In the genomic region with DNA sequence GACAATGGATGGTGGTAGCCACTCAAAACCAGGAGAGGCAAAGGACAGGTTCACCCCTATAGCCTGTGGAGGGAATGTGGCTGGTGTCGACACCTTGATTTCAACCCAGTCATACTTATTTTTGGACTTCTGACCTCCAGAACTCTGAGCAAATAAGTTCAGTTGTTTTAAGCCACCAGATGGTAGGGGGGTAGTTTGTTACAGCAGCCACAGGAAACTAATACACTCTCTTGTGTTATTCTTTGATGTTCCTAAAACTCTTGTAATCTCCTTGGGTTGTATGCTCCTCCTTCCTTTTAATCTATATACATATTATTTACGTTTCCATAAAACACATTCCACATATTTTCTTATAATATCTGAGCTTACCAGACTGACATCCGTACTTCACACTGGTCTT, we compare ENCODE assay signal across 37 cellular contexts.
"Had no signal": no experiment of that assay in that cellular context is flagged by ENCODE, and none has a peak within 500 bp of the region (broad histone marks: within the 10 kb centered on the region; RNA-seq: fewer than 3 reads in every experiment).

No MANE protein-coding gene starts in this region.

- H3K36me3 ChIP-seq: ascending aorta, cardiac muscle cell had no signal

- H3K27ac Mint-ChIP-seq: activated B cell treated with CpG ODN at 0.5 μM for 24 hours; activated CD4-positive, alpha-beta memory T cell treated with anti-CD3 and anti-CD28 coated beads for 36 hours; activated CD4-positive, alpha-beta T cell treated with anti-CD3 and anti-CD28 coated beads, Interleukin-2, amount 10 ng/mL, durations not matched to agents 24 days and 14 days; activated CD8-positive, alpha-beta memory T cell treated with anti-CD3 and anti-CD28 coated beads, Interleukin-2, amount 10 ng/mL, durations not matched to agents 7 days and 5 days; activated CD8-positive, alpha-beta T cell treated with anti-CD3 and anti-CD28 coated beads, Interleukin-2, amount 10 ng/mL, durations not matched to agents 7 days and 5 days; activated naive CD4-positive, alpha-beta T cell treated with anti-CD3 and anti-CD28 coated beads, Interleukin-2, amount 10 ng/mL, durations not matched to agents 7 days and 5 days; activated naive CD4-positive, alpha-beta T cell treated with anti-CD3 and anti-CD28 coated beads, Interleukin-2, amount 50 U/mL, for 24 hours; activated naive CD8-positive, alpha-beta T cell; activated naive CD8-positive, alpha-beta T cell treated with anti-CD3 and anti-CD28 coated beads, Interleukin-2, amount 10 ng/mL, durations not matched to agents 7 days and 5 days; activated naive CD8-positive, alpha-beta T cell treated with anti-CD3 and anti-CD28 coated beads, Interleukin-2, amount 50 U/mL, for 24 hours; activated T-cell treated with anti-CD3 and anti-CD28 coated beads, Interleukin-2, amount 50 U/mL, for 24 hours; activated T-helper 2 cell treated with anti-CD3 and anti-CD28 coated beads, Interferon-gamma antibody, Interleukin-2, Interleukin-4, amounts not matched to agents 10 μg/mL and 5 μg/mL and 100 μg/mL, durations not matched to agents 14 hours and 24 hours and 36 hours; brain; T-helper 1 cell treated with Interleukin-12 subunit alpha and Interleukin-12 subunit beta and Interleukin-4 antibody, amounts not matched to agents 30 μg/mL and 1 μg/mL, for 36 hours; T-helper 2 cell treated with Interferon-gamma antibody and Interleukin-4, amounts not matched to agents 5 μg/mL and 100 μg/mL, for 36 hours had no signal

- H3K27me3 ChIP-seq: ascending aorta, cardiac muscle cell had no signal

- H3K27ac ChIP-seq: ascending aorta, cardiac muscle cell, VCaP had no signal

- FAIRE-seq: bronchial epithelial cell, TTC549 had no signal

- DNase-seq: activated B cell treated with CpG ODN at 0.5 μM for 24 hours; activated CD4-positive, alpha-beta memory T cell treated with anti-CD3 and anti-CD28 coated beads for 36 hours; activated CD4-positive, alpha-beta T cell treated with anti-CD3 and anti-CD28 coated beads for 4 hours; activated CD4-positive, alpha-beta T cell treated with anti-CD3 and anti-CD28 coated beads, Interleukin-2, amount 10 ng/mL, durations not matched to agents 24 days and 14 days; activated CD4-positive, alpha-beta T cell treated with anti-CD3 and anti-CD28 coated beads, Interleukin-2, amount 50 U/mL, for 1 hour; activated CD4-positive, alpha-beta T cell treated with anti-CD3 and anti-CD28 coated beads, Interleukin-2, amount 50 U/mL, for 4 hours; activated CD4-positive, CD25-positive, alpha-beta regulatory T cell treated with anti-CD3 and anti-CD28 coated beads, Interleukin-2, amount 50 U/mL, for 72 hours; activated CD8-positive, alpha-beta memory T cell treated with anti-CD3 and anti-CD28 coated beads for 24 hours; activated CD8-positive, alpha-beta memory T cell treated with anti-CD3 and anti-CD28 coated beads, Interleukin-2, amount 10 ng/mL, durations not matched to agents 7 days and 5 days; activated CD8-positive, alpha-beta memory T cell treated with anti-CD3 and anti-CD28 coated beads, Interleukin-2, amount 50 U/mL, for 48 hours; activated CD8-positive, alpha-beta T cell treated with anti-CD3 and anti-CD28 coated beads, Interleukin-2, amount 10 ng/mL, durations not matched to agents 7 days and 5 days; activated effector memory CD4-positive, alpha-beta T cell treated with Interleukin-2 at 50 U/mL for 16 hours; activated gamma-delta T cell; activated naive CD4-positive, alpha-beta T cell treated with anti-CD3 and anti-CD28 coated beads, Interleukin-2, amount 10 ng/mL, durations not matched to agents 7 days and 5 days; activated naive CD4-positive, alpha-beta T cell treated with Interleukin-2 at 50 U/mL for 16 hours; activated naive CD8-positive, alpha-beta T cell treated with anti-CD3 and anti-CD28 coated beads, Interleukin-2, amount 10 ng/mL, durations not matched to agents 7 days and 5 days; activated naive CD8-positive, alpha-beta T cell treated with anti-CD3 and anti-CD28 coated beads, Interleukin-2, amount 50 U/mL, for 24 hours; activated T-cell treated with anti-CD3 and anti-CD28 coated beads, Interleukin-2, amount 50 U/mL, for 24 hours; activated T-cell treated with anti-CD3 and anti-CD28 coated beads, Interleukin-2, amount 50 U/mL, for 48 hours; amygdala; anterior cingulate cortex; caudate nucleus; cerebellar nuclear complex; T-helper 2 cell; T-helper 9 cell had no signal

- H3K9me3 ChIP-seq: ascending aorta had no signal

- ATAC-seq: activated CD8-positive, alpha-beta memory T cell treated with anti-CD3 and anti-CD28 coated beads, Interleukin-2, amount 10 ng/mL, durations not matched to agents 7 days and 5 days; activated CD8-positive, alpha-beta T cell treated with anti-CD3 and anti-CD28 coated beads, Interleukin-2, amount 10 ng/mL, durations not matched to agents 7 days and 5 days; activated naive CD8-positive, alpha-beta T cell treated with anti-CD3 and anti-CD28 coated beads, Interleukin-2, amount 50 U/mL, for 24 hours had no signal

- H3K4me3 ChIP-seq: ascending aorta, cardiac muscle cell had no signal

- H3K4me3 Mint-ChIP-seq: activated B cell treated with CpG ODN at 0.5 μM for 24 hours; activated CD4-positive, alpha-beta memory T cell treated with anti-CD3 and anti-CD28 coated beads for 36 hours; activated CD4-positive, alpha-beta T cell treated with anti-CD3 and anti-CD28 coated beads, Interleukin-2, amount 10 ng/mL, durations not matched to agents 24 days and 14 days; activated CD8-positive, alpha-beta memory T cell treated with anti-CD3 and anti-CD28 coated beads, Interleukin-2, amount 10 ng/mL, durations not matched to agents 7 days and 5 days; activated CD8-positive, alpha-beta T cell treated with anti-CD3 and anti-CD28 coated beads, Interleukin-2, amount 10 ng/mL, durations not matched to agents 7 days and 5 days; activated naive CD4-positive, alpha-beta T cell treated with anti-CD3 and anti-CD28 coated beads, Interleukin-2, amount 10 ng/mL, durations not matched to agents 7 days and 5 days; activated naive CD4-positive, alpha-beta T cell treated with anti-CD3 and anti-CD28 coated beads, Interleukin-2, amount 50 U/mL, for 24 hours; activated naive CD8-positive, alpha-beta T cell; activated naive CD8-positive, alpha-beta T cell treated with anti-CD3 and anti-CD28 coated beads, Interleukin-2, amount 10 ng/mL, durations not matched to agents 7 days and 5 days; activated naive CD8-positive, alpha-beta T cell treated with anti-CD3 and anti-CD28 coated beads, Interleukin-2, amount 50 U/mL, for 24 hours; activated T-cell treated with anti-CD3 and anti-CD28 coated beads, Interleukin-2, amount 50 U/mL, for 24 hours; central memory CD8-positive, alpha-beta T cell; T-helper 1 cell treated with Interleukin-12 subunit alpha and Interleukin-12 subunit beta and Interleukin-4 antibody, amounts not matched to agents 30 μg/mL and 1 μg/mL, for 36 hours; T-helper 2 cell treated with Interferon-gamma antibody and Interleukin-4, amounts not matched to agents 5 μg/mL and 100 μg/mL, for 36 hours had no signal

- H3K27me3 Mint-ChIP-seq: activated naive CD4-positive, alpha-beta T cell treated with anti-CD3 and anti-CD28 coated beads, Interleukin-2, amount 50 U/mL, for 24 hours; brain had no signal

- H3K4me1 Mint-ChIP-seq: activated B cell treated with CpG ODN at 0.5 μM for 24 hours; activated CD4-positive, alpha-beta T cell treated with anti-CD3 and anti-CD28 coated beads, Interleukin-2, amount 10 ng/mL, durations not matched to agents 24 days and 14 days; activated CD8-positive, alpha-beta memory T cell treated with anti-CD3 and anti-CD28 coated beads, Interleukin-2, amount 10 ng/mL, durations not matched to agents 7 days and 5 days; activated naive CD4-positive, alpha-beta T cell treated with anti-CD3 and anti-CD28 coated beads, Interleukin-2, amount 10 ng/mL, durations not matched to agents 7 days and 5 days; activated naive CD4-positive, alpha-beta T cell treated with anti-CD3 and anti-CD28 coated beads, Interleukin-2, amount 50 U/mL, for 24 hours; activated naive CD8-positive, alpha-beta T cell treated with anti-CD3 and anti-CD28 coated beads, Interleukin-2, amount 10 ng/mL, durations not matched to agents 7 days and 5 days; activated naive CD8-positive, alpha-beta T cell treated with anti-CD3 and anti-CD28 coated beads, Interleukin-2, amount 50 U/mL, for 24 hours; central memory CD8-positive, alpha-beta T cell had no signal

- H3K4me1 ChIP-seq: ascending aorta had no signal

- H3K9me3 Mint-ChIP-seq: activated B cell treated with CpG ODN at 0.5 μM for 24 hours; activated CD4-positive, alpha-beta memory T cell treated with anti-CD3 and anti-CD28 coated beads for 36 hours; activated CD4-positive, alpha-beta T cell treated with anti-CD3 and anti-CD28 coated beads, Interleukin-2, amount 10 ng/mL, durations not matched to agents 24 days and 14 days; activated naive CD4-positive, alpha-beta T cell treated with anti-CD3 and anti-CD28 coated beads, Interleukin-2, amount 10 ng/mL, durations not matched to agents 7 days and 5 days; activated naive CD4-positive, alpha-beta T cell treated with anti-CD3 and anti-CD28 coated beads, Interleukin-2, amount 50 U/mL, for 24 hours; activated naive CD8-positive, alpha-beta T cell treated with anti-CD3 and anti-CD28 coated beads, Interleukin-2, amount 10 ng/mL, durations not matched to agents 7 days and 5 days; activated naive CD8-positive, alpha-beta T cell treated with anti-CD3 and anti-CD28 coated beads, Interleukin-2, amount 50 U/mL, for 24 hours; activated T-cell treated with anti-CD3 and anti-CD28 coated beads, Interleukin-2, amount 50 U/mL, for 24 hours; activated T-helper 2 cell treated with anti-CD3 and anti-CD28 coated beads, Interferon-gamma antibody, Interleukin-2, Interleukin-4, amounts not matched to agents 10 μg/mL and 5 μg/mL and 100 μg/mL, durations not matched to agents 14 hours and 24 hours and 36 hours; central memory CD8-positive, alpha-beta T cell; T-helper 1 cell treated with Interleukin-12 subunit alpha and Interleukin-12 subunit beta and Interleukin-4 antibody, amounts not matched to agents 30 μg/mL and 1 μg/mL, for 36 hours; T-helper 2 cell treated with Interferon-gamma antibody and Interleukin-4, amounts not matched to agents 5 μg/mL and 100 μg/mL, for 36 hours had no signal

- H3K36me3 Mint-ChIP-seq: activated CD4-positive, alpha-beta memory T cell treated with anti-CD3 and anti-CD28 coated beads for 36 hours; activated CD8-positive, alpha-beta memory T cell treated with anti-CD3 and anti-CD28 coated beads, Interleukin-2, amount 10 ng/mL, durations not matched to agents 7 days and 5 days; activated naive CD4-positive, alpha-beta T cell treated with anti-CD3 and anti-CD28 coated beads, Interleukin-2, amount 10 ng/mL, durations not matched to agents 7 days and 5 days; activated naive CD8-positive, alpha-beta T cell treated with anti-CD3 and anti-CD28 coated beads, Interleukin-2, amount 10 ng/mL, durations not matched to agents 7 days and 5 days; brain had no signal
